ENCODE assay signal across 19 cellular contexts in genomic region chr12:132501189-132501940, GRCh38. TPM values are rescaled to one million over a fixed set of nuclear protein-coding genes. Genes with fewer than 3 reads are reported as not detected.
DNase-seq lines count a peak whose midpoint lies in the region; ATAC-seq and TF ChIP-seq lines count a peak whose summit lies in the region.
"Had no signal": no experiment of that assay in that cellular context is flagged by ENCODE, and none has a peak within 500 bp of the region (broad histone marks: within the 10 kb centered on the region; RNA-seq: fewer than 3 reads in every experiment).

No MANE protein-coding gene starts in this region.

- no peak for TF ChIP-seq POLR2A in body of pancreas (IDR thresholded peaks at IDR 0.05)
- no peak for TF ChIP-seq POLR2A in stomach (IDR thresholded peaks at IDR 0.05)

- H3K4me3 Mint-ChIP-seq in Caco-2 (ENCODE audit: unreplicated experiment) (no peak overlapping the region), nephron (peak overlapping the region in 2 of 3 experiments; percentile 3 to 14)
- H3K4me3 Mint-ChIP-seq: activated CD4-positive, alpha-beta T cell treated with anti-CD3 and anti-CD28 coated beads for 36 hours; activated naive CD8-positive, alpha-beta T cell treated with anti-CD3 and anti-CD28 coated beads, Interleukin-2, amount 10 ng/mL, durations not matched to agents 7 days and 5 days had no signal

- H3K4me3 ChIP-seq in A673 (ENCODE audit: low read depth, low read length, poor library complexity, severe bottlenecking), result no peak overlapping the region
- H3K4me3 ChIP-seq in Caco-2 (ENCODE audit: low read depth, low read length), result no peak overlapping the region
- no peak overlapping the region for H3K4me3 ChIP-seq in body of pancreas
- no peak overlapping the region for H3K4me3 ChIP-seq in stomach
- no peak overlapping the region for H3K4me3 ChIP-seq in PC-9
- H3K4me3 ChIP-seq: heart left ventricle, mucosa of descending colon, thoracic aorta had no signal

- ATAC-seq in body of pancreas (no peak), HG03025 (IDR thresholded peaks at IDR 0.05; ENCODE audit: low FRiP score, unreplicated experiment) (no peak), HG03571 (IDR thresholded peaks at IDR 0.05; ENCODE audit: unreplicated experiment) (no peak)
- ATAC-seq: activated CD4-positive, alpha-beta T cell treated with anti-CD3 and anti-CD28 coated beads for 36 hours; mucosa of descending colon had no signal

- H3K4me2 ChIP-seq in PC-9, result no peak overlapping the region

- DNase-seq in A673 (ENCODE audit: low spot score) (no peak), Caco-2 (no peak), body of pancreas (no peak), stomach (no peak), PC-9 (no peak)
- DNase-seq: activated CD4-positive, alpha-beta T cell treated with anti-CD3 and anti-CD28 coated beads for 36 hours; activated naive CD8-positive, alpha-beta T cell treated with anti-CD3 and anti-CD28 coated beads, Interleukin-2, amount 10 ng/mL, durations not matched to agents 7 days and 5 days; cortex of kidney; DMS79 treated with DMSO at 0.1 percent for 48 hours; heart left ventricle; mucosa of descending colon; NCI-H1092 treated with DMSO at 0.1 percent for 48 hours; NCI-H2029; occipital lobe had no signal

- no peaks in the 10 kb centered on the region for H3K27me3 Mint-ChIP-seq in Caco-2 (ENCODE audit: insufficient read depth, unreplicated experiment)
- H3K27me3 Mint-ChIP-seq in nephron (ENCODE audit: low read depth), result no peaks in the 10 kb centered on the region
- H3K27me3 Mint-ChIP-seq: activated CD4-positive, alpha-beta T cell treated with anti-CD3 and anti-CD28 coated beads for 36 hours; activated naive CD8-positive, alpha-beta T cell treated with anti-CD3 and anti-CD28 coated beads, Interleukin-2, amount 10 ng/mL, durations not matched to agents 7 days and 5 days had no signal

- 70 to 77% methylated on average over 7 to 24 of the region's 27 CpGs for WGBS in body of pancreas, 2 donors
- 80 to 88% (median 86%) methylated on average over 15 to 27 of the region's 27 CpGs for WGBS in stomach, 5 donors

- H3K4me1 Mint-ChIP-seq in Caco-2 (ENCODE audit: low read depth, unreplicated experiment), result no peaks in the 10 kb centered on the region
- H3K4me1 Mint-ChIP-seq in nephron, result peaks cover 36% of the 10 kb centered on the region

- H3K36me3 ChIP-seq in A673 (ENCODE audit: insufficient read depth, low read length, poor library complexity, severe bottlenecking) (no peaks in the 10 kb centered on the region), Caco-2 (ENCODE audit: control insufficient read depth, insufficient read depth, low read length) (no peaks in the 10 kb centered on the region), body of pancreas (replicated peaks in 1 of 2; ENCODE audit: insufficient read depth in 1 of 2, low read depth in 2 of 2) (no peaks in the 10 kb centered on the region), stomach (no peaks in the 10 kb centered on the region), PC-9 (ENCODE audit: low read depth) (no peaks in the 10 kb centered on the region)
- H3K36me3 ChIP-seq: heart left ventricle, thoracic aorta had no signal

- H3K27ac ChIP-seq in A673 (ENCODE audit: low read depth, low read length, poor library complexity, severe bottlenecking), result peak overlapping the region; percentile 42
- H3K27ac ChIP-seq in body of pancreas, result peak overlapping the region in 3 of 4 donors; percentile 24 to 50 (median 44)
- H3K27ac ChIP-seq in stomach, result peak overlapping the region in 1 of 5 donors; percentile 35
- no peak overlapping the region for H3K27ac ChIP-seq in PC-9
- H3K27ac ChIP-seq: thoracic aorta had no signal

- H3K27ac Mint-ChIP-seq in Caco-2 (ENCODE audit: unreplicated experiment), result peak overlapping the region; percentile 65
- H3K27ac Mint-ChIP-seq in nephron, result peak overlapping the region; percentile 15 to 49 (median 34)
- H3K27ac Mint-ChIP-seq: activated CD4-positive, alpha-beta T cell treated with anti-CD3 and anti-CD28 coated beads for 36 hours; activated naive CD8-positive, alpha-beta T cell treated with anti-CD3 and anti-CD28 coated beads, Interleukin-2, amount 10 ng/mL, durations not matched to agents 7 days and 5 days; activated T-helper 2 cell treated with anti-CD3 and anti-CD28 coated beads, Interferon-gamma antibody, Interleukin-2, Interleukin-4, amounts not matched to agents 10 μg/mL and 5 μg/mL and 100 μg/mL, durations not matched to agents 14 hours and 24 hours and 36 hours had no signal

- no peak for TF ChIP-seq EP300 in stomach (IDR thresholded peaks at IDR 0.05)

- H3K9me2 ChIP-seq in PC-9 (ENCODE audit: insufficient read depth), result no peaks in the 10 kb centered on the region

- TF ChIP-seq CTCF in A673 (conservative IDR thresholded peaks at IDR 0.05; ENCODE audit: low read depth, low read length) (no peak), Caco-2 (IDR thresholded peaks at IDR 0.05; ENCODE audit: insufficient read depth in 1 of 2, low read depth in 1 of 2, low read length in 1 of 2, severe bottlenecking in 1 of 2, unreplicated experiment in 1 of 2) (no peak), body of pancreas (IDR thresholded peaks at IDR 0.05) (no peak), nephron (IDR thresholded peaks at IDR 0.05; ENCODE audit: unreplicated experiment in 3 of 3) (no peak), stomach (IDR thresholded peaks at IDR 0.05) (no peak), PC-9 (conservative IDR thresholded peaks at IDR 0.05) (no peak)

- peaks cover under 1% of the 10 kb centered on the region for H3K36me3 Mint-ChIP-seq in Caco-2 (ENCODE audit: insufficient read depth, unreplicated experiment)
- no peaks in the 10 kb centered on the region for H3K36me3 Mint-ChIP-seq in nephron (ENCODE audit: low read depth)
- H3K36me3 Mint-ChIP-seq: activated naive CD8-positive, alpha-beta T cell treated with anti-CD3 and anti-CD28 coated beads, Interleukin-2, amount 10 ng/mL, durations not matched to agents 7 days and 5 days had no signal

- BruUV-seq in A673 (replicated peaks; lab: Mats Ljungman, UMichigan) (no TSS peak), Caco-2 (replicated peaks; lab: Mats Ljungman, UMichigan) (no TSS peak), PC-9 (replicated peaks; lab: Mats Ljungman, UMichigan) (no TSS peak)

- peaks cover 96% of the 10 kb centered on the region for H4K20me1 ChIP-seq in PC-9 (ENCODE audit: insufficient read depth)

- no peaks in the 10 kb centered on the region for H3K9me3 ChIP-seq in A673 (ENCODE audit: low read depth, low read length, poor library complexity, severe bottlenecking)
- H3K9me3 ChIP-seq in Caco-2, result no peaks in the 10 kb centered on the region
- no peaks in the 10 kb centered on the region for H3K9me3 ChIP-seq in body of pancreas
- H3K9me3 ChIP-seq in stomach, result no peaks in the 10 kb centered on the region
- H3K9me3 ChIP-seq in PC-9 (ENCODE audit: insufficient read depth, low read depth), result no peaks in the 10 kb centered on the region
- H3K9me3 ChIP-seq: heart left ventricle, mucosa of descending colon, thoracic aorta had no signal

- intact Hi-C loops in A673 (cut with micrococcal nuclease; ENCODE audit: unreplicated experiment), result no loop called here
- intact Hi-C loops in Caco-2 (cut with micrococcal nuclease; ENCODE audit: unreplicated experiment), result no loop called here
- intact Hi-C loops in body of pancreas (cut with DNase I), result no loop called here
- intact Hi-C loops in stomach (cut with DNase I; ENCODE audit: low total_unique reads), result no loop called here
- intact Hi-C loops in PC-9 (cut with micrococcal nuclease; ENCODE audit: unreplicated experiment), result no loop called here

- peaks cover 59% of the 10 kb centered on the region for H3K79me2 ChIP-seq in PC-9 (ENCODE audit: low read depth)

- H3K4me1 ChIP-seq in A673 (ENCODE audit: insufficient read depth, low read length, poor library complexity, severe bottlenecking) (peaks cover 27% of the 10 kb centered on the region), Caco-2 (no peaks in the 10 kb centered on the region), body of pancreas (peaks cover 98% of the 10 kb centered on the region), stomach (peaks cover 87 to 100% (median 100%) of the 10 kb centered on the region in 4 donors), PC-9 (replicated peaks; ENCODE audit: insufficient read depth) (no peaks in the 10 kb centered on the region)

- H3K27me3 ChIP-seq in A673 (replicated peaks; ENCODE audit: insufficient read depth, low read depth, low read length, poor library complexity), result no peaks in the 10 kb centered on the region
- no peaks in the 10 kb centered on the region for H3K27me3 ChIP-seq in Caco-2 (replicated peaks; ENCODE audit: control insufficient read depth, insufficient read depth, low read length)
- H3K27me3 ChIP-seq in body of pancreas, result no peaks in the 10 kb centered on the region
- H3K27me3 ChIP-seq in stomach, result no peaks in the 10 kb centered on the region
- no peaks in the 10 kb centered on the region for H3K27me3 ChIP-seq in PC-9 (ENCODE audit: insufficient read depth, low read depth)
- H3K27me3 ChIP-seq: heart left ventricle had no signal

- no peak overlapping the region for H2AFZ ChIP-seq in PC-9

- H3F3A ChIP-seq in PC-9 (ENCODE audit: insufficient read depth, low read depth), result no peaks in the 10 kb centered on the region

- POLR2A ChIA-PET in A673 (lab: Charles Lee; ENCODE audit: low non-redundant PET) (no interaction called here), Caco-2 (lab: Charles Lee) (no interaction called here), PC-9 (lab: Charles Lee; ENCODE audit: unreplicated experiment) (no interaction called here)

- H3K9me3 Mint-ChIP-seq in Caco-2 (ENCODE audit: unreplicated experiment) (no peaks in the 10 kb centered on the region), nephron (no peaks in the 10 kb centered on the region)
- H3K9me3 Mint-ChIP-seq: activated naive CD8-positive, alpha-beta T cell treated with anti-CD3 and anti-CD28 coated beads, Interleukin-2, amount 10 ng/mL, durations not matched to agents 7 days and 5 days; activated T-helper 2 cell treated with anti-CD3 and anti-CD28 coated beads, Interferon-gamma antibody, Interleukin-2, Interleukin-4, amounts not matched to agents 10 μg/mL and 5 μg/mL and 100 μg/mL, durations not matched to agents 14 hours and 24 hours and 36 hours had no signal

- CTCF ChIA-PET in A673 (lab: Charles Lee), result no interaction called here
- CTCF ChIA-PET in Caco-2 (lab: Charles Lee), result no interaction called here
- CTCF ChIA-PET in PC-9 (lab: Charles Lee), result no interaction called here

RNA-seq across cellular contexts. Expression of gene FBRSL1, which starts 11.4 kb away (rescaled TPM):
- 111 and 130 TPM in 2 replicates for total RNA-seq in A673 (2021)
- 90.3 and 96.1 TPM in 2 replicates for total RNA-seq in Caco-2 (2022)
- total RNA-seq in body of pancreas, result 10 to 100 TPM; 29.8 to 50.1 TPM
- 100 to 1,000 TPM in 1 of 5 donors, 10 to 100 TPM in 2, 1 to 10 TPM in 2; 5.3 to 110 (median 51.1) TPM for total RNA-seq in stomach
- 10 to 100 TPM; 13.3 to 17.6 (median 13.7) TPM for polyA plus RNA-seq in stomach
- 59.5 and 76.1 TPM in 2 replicates for total RNA-seq in PC-9 (2021)
